11 cellular contexts compared by ENCODE assay signal in genomic region chr4:183348706-183349659, GRCh38. TPM values are rescaled to one million over a fixed set of nuclear protein-coding genes. Genes with fewer than 3 reads are reported as not detected.
A peak's percentile ranks its signal among the peaks of the same experiment; 100 is the strongest.
DNase-seq lines count a peak whose midpoint lies in the region; ATAC-seq and TF ChIP-seq lines count a peak whose summit lies in the region.
"Had no signal": no experiment of that assay in that cellular context is flagged by ENCODE, and none has a peak within 500 bp of the region (broad histone marks: within the 10 kb centered on the region; RNA-seq: fewer than 3 reads in every experiment).

No MANE protein-coding gene starts in this region.

- TF ChIP-seq CTCF in left lung (IDR thresholded peaks at IDR 0.05): no peak

- peaks cover 0 to 16% of the 10 kb centered on the region in 2 donors for H3K4me1 ChIP-seq in left lung

- peak; percentile 85 for DNase-seq in AG08396 (ENCODE audit: low spot score)
- DNase-seq in HK-2 (ENCODE audit: unreplicated experiment): peak; percentile 61
- DNase-seq in activated naive CD4-positive, alpha-beta T cell treated with anti-CD3 and anti-CD28 coated beads, Interleukin-2, amount 10 ng/mL, durations not matched to agents 7 days and 5 days: peak; percentile 26
- DNase-seq in left lung: no peak
- no peak for DNase-seq in cerebellar cortex (ENCODE audit: low spot score)
- no peak for DNase-seq in NCI-H2227 (lab: John Stamatoyannopoulos, UW; ENCODE audit: unreplicated experiment)
- DNase-seq: left cardiac atrium, substantia nigra had no signal

- no peak overlapping the region for H3K27ac Mint-ChIP-seq in activated naive CD4-positive, alpha-beta T cell treated with anti-CD3 and anti-CD28 coated beads, Interleukin-2, amount 10 ng/mL, durations not matched to agents 7 days and 5 days
- H3K27ac Mint-ChIP-seq: IgD-negative memory B cell had no signal

- peak; percentile 85 for ATAC-seq in left lung
- ATAC-seq in GM21529 (IDR thresholded peaks at IDR 0.05; ENCODE audit: unreplicated experiment): no peak
- no peak for ATAC-seq in HG02798 (IDR thresholded peaks at IDR 0.05; ENCODE audit: poor library complexity, unreplicated experiment)

- no peaks in the 10 kb centered on the region for H3K9me3 ChIP-seq in left lung

- H3K4me3 ChIP-seq in left lung: no peak overlapping the region

- no peak overlapping the region for H3K27ac ChIP-seq in left lung

- H3K36me3 Mint-ChIP-seq in activated naive CD4-positive, alpha-beta T cell treated with anti-CD3 and anti-CD28 coated beads, Interleukin-2, amount 10 ng/mL, durations not matched to agents 7 days and 5 days: no peaks in the 10 kb centered on the region

- CTCF ChIA-PET in activated naive CD4-positive, alpha-beta T cell treated with anti-CD3 and anti-CD28 coated beads, Interleukin-2, amount 10 ng/mL, durations not matched to agents 7 days and 5 days (lab: Charles Lee): no interaction called here

- H3K36me3 ChIP-seq in left lung: no peaks in the 10 kb centered on the region

- H3K4me3 Mint-ChIP-seq in activated naive CD4-positive, alpha-beta T cell treated with anti-CD3 and anti-CD28 coated beads, Interleukin-2, amount 10 ng/mL, durations not matched to agents 7 days and 5 days: no peak overlapping the region
- H3K4me3 Mint-ChIP-seq: IgD-negative memory B cell had no signal

- H3K9me3 Mint-ChIP-seq in activated naive CD4-positive, alpha-beta T cell treated with anti-CD3 and anti-CD28 coated beads, Interleukin-2, amount 10 ng/mL, durations not matched to agents 7 days and 5 days: no peaks in the 10 kb centered on the region

- intact Hi-C loops in left lung (cut with DNase I): no loop called here

- H3K4me1 Mint-ChIP-seq in activated naive CD4-positive, alpha-beta T cell treated with anti-CD3 and anti-CD28 coated beads, Interleukin-2, amount 10 ng/mL, durations not matched to agents 7 days and 5 days: peaks cover 10% of the 10 kb centered on the region
- H3K4me1 Mint-ChIP-seq: IgD-negative memory B cell had no signal

- peaks cover 0 to 2% of the 10 kb centered on the region in 2 donors for H3K27me3 ChIP-seq in left lung

- H3K27me3 Mint-ChIP-seq in activated naive CD4-positive, alpha-beta T cell treated with anti-CD3 and anti-CD28 coated beads, Interleukin-2, amount 10 ng/mL, durations not matched to agents 7 days and 5 days: peaks cover 31% of the 10 kb centered on the region

RNA-seq across cellular contexts. Expression of gene CLDN24, which starts 26.8 kb away (rescaled TPM):
- not detected for total RNA-seq in left lung
- total RNA-seq: left cardiac atrium had no signal

RNA-seq across cellular contexts. Expression of gene CLDN22, which starts 28.9 kb away (rescaled TPM):
- not detected for total RNA-seq in left lung
- total RNA-seq: left cardiac atrium had no signal

Comparison
In these comparisons a context has a peak if more than half of its experiments do, and no peak if none do; other contexts are left out.
1. DNase-seq: peak in AG08396 (single experiment), HK-2 (single experiment) and activated naive CD4-positive, alpha-beta T cell treated with anti-CD3 and anti-CD28 coated beads, Interleukin-2, amount 10 ng/mL, durations not matched to agents 7 days and 5 days (single experiment); none in left lung (0 of 2), cerebellar cortex (single experiment) and NCI-H2227 (single experiment).